ENCODE assay signal across 9 cellular contexts in genomic region chr2:30115141-30115980, GRCh38. TPM values are rescaled to one million over a fixed set of nuclear protein-coding genes. Genes with fewer than 3 reads are reported as not detected.
A peak's percentile ranks its signal among the peaks of the same experiment; 100 is the strongest.
DNase-seq lines count a peak whose midpoint lies in the region; ATAC-seq and TF ChIP-seq lines count a peak whose summit lies in the region.
"Had no signal": no experiment of that assay in that cellular context is flagged by ENCODE, and none has a peak within 500 bp of the region (broad histone marks: within the 10 kb centered on the region; RNA-seq: fewer than 3 reads in every experiment).

No MANE protein-coding gene starts in this region.

- H3K18ac ChIP-seq in IMR-90 (ENCODE audit: low read depth, low read length): no peak overlapping the region

- H3K14ac ChIP-seq in IMR-90 (replicated peaks; ENCODE audit: low read depth, low read length): no peak overlapping the region

- no peaks in the 10 kb centered on the region for H4K20me1 ChIP-seq in IMR-90 (ENCODE audit: insufficient read depth, low read length)
- no peaks in the 10 kb centered on the region for H4K20me1 ChIP-seq in OCI-LY7 (ENCODE audit: insufficient read depth, low read length)

- TF ChIP-seq RAD21 in IMR-90 (IDR thresholded peaks at IDR 0.05; ENCODE audit: low read length): peak; percentile 93

- no peak overlapping the region for H3K23ac ChIP-seq in IMR-90 (ENCODE audit: low read depth, low read length)

- no peaks in the 10 kb centered on the region for H3K79me2 ChIP-seq in OCI-LY7 (ENCODE audit: insufficient read depth, low read depth, low read length)

- H3K4me1 Mint-ChIP-seq in activated T-helper 1 cell treated with anti-CD3 and anti-CD28 coated beads, Interleukin-12 subunit alpha, Interleukin-12 subunit beta, Interleukin-2, Interleukin-4 antibody, amounts not matched to agents 30 ng/mL and 10 ng/mL and 1 ng/mL, durations not matched to agents 14 hours and 24 hours and 36 hours (ENCODE audit: low read depth): peaks cover 6% of the 10 kb centered on the region

- in situ Hi-C loops in IMR-90 (cut with MboI; ENCODE audit: low sequenced_read_pairs): loop anchor here (10.0 kb wide), 1 partner anchor 191 kb away; the partner anchor contains the start of gene ALK

- H3K9me3 Mint-ChIP-seq in activated T-helper 1 cell treated with anti-CD3 and anti-CD28 coated beads, Interleukin-12 subunit alpha, Interleukin-12 subunit beta, Interleukin-2, Interleukin-4 antibody, amounts not matched to agents 30 ng/mL and 10 ng/mL and 1 ng/mL, durations not matched to agents 14 hours and 24 hours and 36 hours: no peaks in the 10 kb centered on the region
- H3K9me3 Mint-ChIP-seq: dendritic cell treated with granulocyte-macrophage colony-stimulating factor and Interleukin-4, amounts not matched to agents 40 ng/mL and 50 ng/mL, for 4 days had no signal

- H3K4me3 ChIP-seq in IMR-90 (ENCODE audit: insufficient read depth, low read depth, low read length) (no peak overlapping the region), OCI-LY7 (ENCODE audit: low read depth, low read length, poor library complexity, severe bottlenecking) (no peak overlapping the region), fibroblast of the aortic adventitia (ENCODE audit: low read depth, low read length) (no peak overlapping the region), neuron (ENCODE audit: low read length) (peak overlapping the region; percentile 28), suprapubic skin (no peak overlapping the region)

- no peak overlapping the region for H3K9ac ChIP-seq in IMR-90 (ENCODE audit: low read depth, low read length)

- no peak overlapping the region for H3K27ac Mint-ChIP-seq in activated T-helper 1 cell treated with anti-CD3 and anti-CD28 coated beads, Interleukin-12 subunit alpha, Interleukin-12 subunit beta, Interleukin-2, Interleukin-4 antibody, amounts not matched to agents 30 ng/mL and 10 ng/mL and 1 ng/mL, durations not matched to agents 14 hours and 24 hours and 36 hours
- H3K27ac Mint-ChIP-seq: dendritic cell treated with granulocyte-macrophage colony-stimulating factor and Interleukin-4, amounts not matched to agents 40 ng/mL and 50 ng/mL, for 4 days had no signal

- no peaks in the 10 kb centered on the region for H3K79me1 ChIP-seq in IMR-90 (ENCODE audit: low read depth in 1 of 2, low read length in 2 of 2)

- CTCF ChIA-PET in IMR-90 (lab: Yijun Ruan, JAX) (interaction anchor here (0.7 to 1.8 kb wide), 8 partner anchors 8 to 28 kb away, joined by 3 to 8 read pairs (median 5); no protein-coding TSS in a partner anchor), OCI-LY7 (lab: Charles Lee; ENCODE audit: unreplicated experiment) (interaction anchor here (0.5 to 1.2 kb wide), 4 partner anchors 22 to 106 kb away, joined by 3 to 5 read pairs (median 4); no protein-coding TSS in a partner anchor)

- peak overlapping the region; percentile 29; the same call in 1 of the 2 replicates for H2BK20ac ChIP-seq in IMR-90 (ENCODE audit: low read depth, low read length)

- H3K56ac ChIP-seq in IMR-90 (ENCODE audit: extremely low read depth, insufficient read depth, low read length): no peak overlapping the region

- H2BK120ac ChIP-seq in IMR-90 (ENCODE audit: low read depth, low read length): peak overlapping the region; percentile 78

- H2AK5ac ChIP-seq in IMR-90 (ENCODE audit: low read depth, low read length): no peak overlapping the region

- H4K91ac ChIP-seq in IMR-90 (ENCODE audit: insufficient read depth, low read depth, low read length): no peak overlapping the region

- TF ChIP-seq EP300 in suprapubic skin (IDR thresholded peaks at IDR 0.05): no peak

- H3K9me3 ChIP-seq in IMR-90 (ENCODE audit: control insufficient read depth, insufficient read depth, low read length) (no peaks in the 10 kb centered on the region), OCI-LY7 (ENCODE audit: low read length) (no peaks in the 10 kb centered on the region), neuron (ENCODE audit: low read length) (no peaks in the 10 kb centered on the region), suprapubic skin (no peaks in the 10 kb centered on the region)

- TF ChIP-seq POLR2A in IMR-90 (IDR thresholded peaks at IDR 0.05; ENCODE audit: low read depth, low read length) (no peak), suprapubic skin (IDR thresholded peaks at IDR 0.05) (no peak)

- H3K4ac ChIP-seq in IMR-90 (ENCODE audit: low read depth, low read length): peak overlapping the region; percentile 31; the same call in 1 of the 2 replicates

- peaks cover 3% of the 10 kb centered on the region for H3K27me3 Mint-ChIP-seq in activated T-helper 1 cell treated with anti-CD3 and anti-CD28 coated beads, Interleukin-12 subunit alpha, Interleukin-12 subunit beta, Interleukin-2, Interleukin-4 antibody, amounts not matched to agents 30 ng/mL and 10 ng/mL and 1 ng/mL, durations not matched to agents 14 hours and 24 hours and 36 hours (ENCODE audit: insufficient read depth)

- no peak overlapping the region for H4K5ac ChIP-seq in IMR-90 (ENCODE audit: low read depth, low read length)

- intact Hi-C loops in IMR-90 (cut with micrococcal nuclease) (loop anchor here (1.0 to 2.0 kb wide), 2 partner anchors 25 to 193 kb away; no protein-coding TSS in a partner anchor), OCI-LY7 (cut with micrococcal nuclease; ENCODE audit: unreplicated experiment) (loop anchor here (1.0 kb wide), 3 partner anchors 24 to 192 kb away; no protein-coding TSS in a partner anchor)
- intact Hi-C loops in activated T-helper 1 cell treated with anti-CD3 and anti-CD28 coated beads, Interleukin-12 subunit alpha, Interleukin-12 subunit beta, Interleukin-2, Interleukin-4 antibody, amounts not matched to agents 30 ng/mL and 10 ng/mL and 1 ng/mL, durations not matched to agents 14 hours and 24 hours and 36 hours (cut with micrococcal nuclease): loop anchor here (1.0 kb wide), 1 partner anchor 25 kb away; no protein-coding TSS in a partner anchor

- H3K27me3 ChIP-seq in IMR-90 (ENCODE audit: control insufficient read depth, insufficient read depth, low read length) (peaks cover 11% of the 10 kb centered on the region), neuron (ENCODE audit: insufficient read depth, low read length) (peaks cover 3% of the 10 kb centered on the region), suprapubic skin (no peaks in the 10 kb centered on the region)

- dilution Hi-C loops in IMR-90 (cut with HindIII; ENCODE audit: low sequenced_read_pairs, unreplicated experiment): no loop called here

- H3K36me3 ChIP-seq in IMR-90 (ENCODE audit: control insufficient read depth, insufficient read depth, low read length) (no peaks in the 10 kb centered on the region), OCI-LY7 (ENCODE audit: insufficient read depth, low read length) (no peaks in the 10 kb centered on the region), neuron (ENCODE audit: insufficient read depth, low read length) (no peaks in the 10 kb centered on the region), suprapubic skin (no peaks in the 10 kb centered on the region)

- TF ChIP-seq CTCF in IMR-90 (conservative IDR thresholded peaks at IDR 0.05; ENCODE audit: low read depth, low read length) (peak; percentile 96), OCI-LY7 (conservative IDR thresholded peaks at IDR 0.05; ENCODE audit: low read length) (peak; percentile 97), fibroblast of the aortic adventitia (IDR thresholded peaks at IDR 0.05; ENCODE audit: insufficient read depth, low read length) (peak; percentile 98), suprapubic skin (IDR thresholded peaks at IDR 0.05) (peak; percentile 47 to 79)

- H2AFZ ChIP-seq in IMR-90 (replicated peaks; ENCODE audit: low read length, poor library complexity): peak overlapping the region; percentile 41
- H2AFZ ChIP-seq in OCI-LY7 (ENCODE audit: low read length): peak overlapping the region; percentile 77
- peak overlapping the region; percentile 46 for H2AFZ ChIP-seq in neuron (ENCODE audit: low read depth, low read length)

- no peak overlapping the region for H3K4me3 Mint-ChIP-seq in activated T-helper 1 cell treated with anti-CD3 and anti-CD28 coated beads, Interleukin-12 subunit alpha, Interleukin-12 subunit beta, Interleukin-2, Interleukin-4 antibody, amounts not matched to agents 30 ng/mL and 10 ng/mL and 1 ng/mL, durations not matched to agents 14 hours and 24 hours and 36 hours
- H3K4me3 Mint-ChIP-seq: dendritic cell treated with granulocyte-macrophage colony-stimulating factor and Interleukin-4, amounts not matched to agents 40 ng/mL and 50 ng/mL, for 4 days had no signal

- ATAC-seq in IMR-90 (ENCODE audit: low read depth) (peak; percentile 81), GM18858 (IDR thresholded peaks at IDR 0.05; ENCODE audit: unreplicated experiment) (no peak)

- H2BK15ac ChIP-seq in IMR-90 (ENCODE audit: low read depth, low read length): peak overlapping the region; percentile 5; the same call in 1 of the 3 replicates

- WGBS in IMR-90 (ENCODE audit: extremely low coverage in 2 of 2, insufficient read length in 1 of 2), 2 experiments: 7% methylated on average over 5 of the region's 19 CpGs; no CpG with 5 or more reads in 1 of the 2 experiments
- WGBS in suprapubic skin: 46% methylated on average over 19 of the region's 19 CpGs

- H3K27ac ChIP-seq in IMR-90 (ENCODE audit: insufficient read depth, low read length): no peak overlapping the region
- no peak overlapping the region for H3K27ac ChIP-seq in OCI-LY7 (ENCODE audit: low read depth, low read length, poor library complexity, severe bottlenecking)
- H3K27ac ChIP-seq in suprapubic skin: no peak overlapping the region

- H3K4me1 ChIP-seq in IMR-90 (ENCODE audit: control insufficient read depth, insufficient read depth, low read length) (peaks cover 13% of the 10 kb centered on the region), OCI-LY7 (ENCODE audit: insufficient read depth, low read length, poor library complexity, severe bottlenecking) (peaks cover 10% of the 10 kb centered on the region), neuron (ENCODE audit: insufficient read depth, low read length) (peaks cover 9% of the 10 kb centered on the region), suprapubic skin (no peaks in the 10 kb centered on the region)

- BruUV-seq in IMR-90 (replicated peaks; lab: Mats Ljungman, UMichigan): no TSS peak
- BruUV-seq in OCI-LY7 (replicated peaks; lab: Mats Ljungman, UMichigan): no TSS peak

- peak; percentile 88 for DNase-seq in Daoy (ENCODE audit: low read depth)
- DNase-seq in IMR-90: peak; percentile 82
- peak; percentile 79 for DNase-seq in OCI-LY7 (ENCODE audit: low spot score)
- peak; percentile 36 for DNase-seq in activated T-helper 1 cell treated with anti-CD3 and anti-CD28 coated beads, Interleukin-12 subunit alpha, Interleukin-12 subunit beta, Interleukin-2, Interleukin-4 antibody, amounts not matched to agents 30 ng/mL and 10 ng/mL and 1 ng/mL, durations not matched to agents 14 hours and 24 hours and 36 hours (ENCODE audit: low spot score)
- DNase-seq in fibroblast of the aortic adventitia (ENCODE audit: low read depth): peak; percentile 90
- DNase-seq in suprapubic skin (ENCODE audit: low spot score in 2 of 2): peak; percentile 87 to 88

- H2AK9ac ChIP-seq in IMR-90 (replicated peaks; ENCODE audit: low read depth, low read length, poor library complexity): peak overlapping the region; percentile 8

- H2BK5ac ChIP-seq in IMR-90 (ENCODE audit: low read depth, low read length, poor library complexity, severe bottlenecking): no peak overlapping the region

- H3K36me3 Mint-ChIP-seq in activated T-helper 1 cell treated with anti-CD3 and anti-CD28 coated beads, Interleukin-12 subunit alpha, Interleukin-12 subunit beta, Interleukin-2, Interleukin-4 antibody, amounts not matched to agents 30 ng/mL and 10 ng/mL and 1 ng/mL, durations not matched to agents 14 hours and 24 hours and 36 hours (ENCODE audit: low read depth): no peaks in the 10 kb centered on the region

- H4K8ac ChIP-seq in IMR-90 (ENCODE audit: low read depth in 2 of 2, low read length in 2 of 2): peak overlapping the region in 1 of 2 experiments; percentile 6; a peak in 1 of 4 replicates

- H3K9me1 ChIP-seq in IMR-90 (ENCODE audit: insufficient read depth, low read length): peaks cover 4% of the 10 kb centered on the region

- POLR2A ChIA-PET in IMR-90 (lab: Charles Lee; ENCODE audit: unreplicated experiment) (no interaction called here), OCI-LY7 (lab: Charles Lee) (interaction anchor here (0.9 to 1.4 kb wide), 2 partner anchors 17 to 28 kb away, joined by 3 to 4 read pairs; no protein-coding TSS in a partner anchor)

- H3K4me2 ChIP-seq in IMR-90 (ENCODE audit: low read depth, low read length) (no peak overlapping the region), OCI-LY7 (ENCODE audit: low read length) (peak overlapping the region; percentile 43; the same call in 1 of the 2 replicates)

- H3K9me2 ChIP-seq in OCI-LY7 (ENCODE audit: insufficient read depth, low read length): no peaks in the 10 kb centered on the region

RNA-seq across cellular contexts. Expression of gene YPEL5, which starts 31.4 kb away (rescaled TPM):
- total RNA-seq in Daoy (2014; rRNA removed; shearing (Covaris generic)): 50.5 and 53.3 TPM in 2 replicates
- 40.7 and 54.7 TPM in 2 replicates for total RNA-seq in IMR-90 (2012; rRNA removed)
- polyA plus RNA-seq in IMR-90 (2012; rRNA removed): 49.6 and 62.6 TPM in 2 replicates
- 14.5 and 14.6 TPM in 2 replicates for polyA plus RNA-seq in IMR-90 (2012; cell fraction: cytosol; rRNA removed)
- 7.3 and 43.8 TPM in 2 replicates for polyA plus RNA-seq in IMR-90 (2012; cell fraction: nucleus; rRNA removed; ENCODE audit: low replicate concordance)
- 37.9 and 38.9 TPM in 2 replicates for total RNA-seq in OCI-LY7 (2014; rRNA removed; shearing (Covaris generic))
- 52.1 and 66.4 TPM in 2 replicates for total RNA-seq in OCI-LY7 (2022)
- total RNA-seq in activated T-helper 1 cell treated with anti-CD3 and anti-CD28 coated beads, Interleukin-12 subunit alpha, Interleukin-12 subunit beta, Interleukin-2, Interleukin-4 antibody, amounts not matched to agents 30 ng/mL and 10 ng/mL and 1 ng/mL, durations not matched to agents 14 hours and 24 hours and 36 hours: 25.1 and 27.3 TPM in 2 replicates
- total RNA-seq in fibroblast of the aortic adventitia (ENCODE audit: low replicate concordance): 54.5 and 102 TPM in 2 replicates
- total RNA-seq in suprapubic skin: 100 to 1,000 TPM; 102 to 129 (median 109) TPM

Comparison
In these comparisons a context has a peak if more than half of its experiments do, and no peak if none do; other contexts are left out.
1. DNase-seq: peak in every context shown above with its lines; median percentile 90 in fibroblast of the aortic adventitia; 88 in Daoy; 88 in suprapubic skin; 82 in IMR-90; 79 in OCI-LY7; 36 in activated T-helper 1 cell treated with anti-CD3 and anti-CD28 coated beads, Interleukin-12 subunit alpha, Interleukin-12 subunit beta, Interleukin-2, Interleukin-4 antibody, amounts not matched to agents 30 ng/mL and 10 ng/mL and 1 ng/mL, durations not matched to agents 14 hours and 24 hours and 36 hours.